In the genomic region with DNA sequence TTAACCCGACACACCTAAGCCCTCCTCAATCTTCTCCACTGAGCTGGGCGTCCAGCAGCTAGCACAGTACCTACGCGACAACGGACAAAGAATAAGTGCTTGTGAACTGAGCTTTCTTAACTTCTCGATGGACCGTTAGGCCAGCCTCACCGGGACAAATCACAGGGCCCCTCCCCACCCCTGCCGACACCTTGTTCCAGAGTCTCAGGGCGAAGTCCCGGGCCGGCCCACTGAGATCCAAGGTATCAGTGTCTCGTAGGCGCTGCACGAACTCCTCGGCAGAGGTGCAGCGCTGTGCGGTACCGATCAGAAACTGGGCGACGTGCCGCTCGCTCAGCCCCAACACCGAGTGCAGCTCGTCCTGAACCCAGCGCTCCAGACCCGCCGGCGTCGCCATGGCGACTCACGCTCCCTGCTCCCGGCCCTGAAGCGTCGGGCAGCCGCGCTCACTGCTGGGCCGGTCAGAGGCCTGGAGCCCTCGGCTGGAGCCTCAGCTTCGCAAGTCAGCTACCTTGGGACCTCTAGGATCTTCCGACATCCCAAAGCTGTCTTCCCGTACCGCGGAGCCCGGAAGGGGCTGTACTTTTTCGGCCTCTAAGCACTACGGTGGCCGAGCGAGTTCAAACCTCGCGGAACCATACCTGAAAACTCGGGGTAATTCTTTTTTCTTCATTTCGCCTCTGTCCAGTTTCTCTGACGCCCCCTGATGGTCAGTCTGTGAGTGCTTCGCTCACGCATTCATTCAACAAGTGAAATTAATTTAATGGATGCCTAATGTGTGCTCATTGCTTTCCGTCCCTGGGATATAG, we compare ENCODE assay signal across 8 cellular contexts. TPM values are rescaled to one million over a fixed set of nuclear protein-coding genes. Genes with fewer than 3 reads are reported as not detected.
A peak's percentile ranks its signal among the peaks of the same experiment; 100 is the strongest.
DNase-seq lines count a peak whose midpoint lies in the region; ATAC-seq and TF ChIP-seq lines count a peak whose summit lies in the region.

A gene (minus strand): TSS at position 562 of the 809 bp plus-strand sequence. CDS start 165 bp downstream, at position 397.

- H3K4me1 ChIP-seq in adrenal gland (replicated peaks in 1 of 2) (peaks cover 10 to 22% of the 10 kb centered on the region in 2 donors), heart right ventricle (peaks cover 0 to 30% (median 18%) of the 10 kb centered on the region in 9 donors), upper lobe of left lung (peaks cover 18 to 25% (median 18%) of the 10 kb centered on the region in 4 donors)

- H3K9me3 ChIP-seq in adrenal gland (replicated peaks in 1 of 3) (no peaks in the 10 kb centered on the region), heart right ventricle (no peaks in the 10 kb centered on the region), upper lobe of left lung (no peaks in the 10 kb centered on the region)

- H3K36me3 ChIP-seq in adrenal gland (replicated peaks in 1 of 2) = peaks cover 0 to 49% of the 10 kb centered on the region in 2 donors
- peaks cover 0 to 58% (median 32%) of the 10 kb centered on the region in 9 donors for H3K36me3 ChIP-seq in heart right ventricle
- H3K36me3 ChIP-seq in upper lobe of left lung = peaks cover 4 to 54% (median 39%) of the 10 kb centered on the region in 4 donors

- peak within 1 kb of the TSS; percentile 78 to 99 (median 90) for H3K4me3 ChIP-seq in adrenal gland
- H3K4me3 ChIP-seq in heart right ventricle = peak within 1 kb of the TSS; percentile 70 to 99 (median 89)
- peak within 1 kb of the TSS; percentile 82 to 98 (median 90) for H3K4me3 ChIP-seq in upper lobe of left lung

- peak; percentile 59 for TF ChIP-seq POLR2A in GM10847 (IDR thresholded peaks at IDR 0.05; ENCODE audit: extremely low read depth, insufficient read length)
- peak in 1 of 2 donors; percentile 62 for TF ChIP-seq POLR2A in adrenal gland (IDR thresholded peaks at IDR 0.05)
- TF ChIP-seq POLR2A in upper lobe of left lung (IDR thresholded peaks at IDR 0.05) = peak in 2 of 4 donors; percentile 38 to 69

- TF ChIP-seq EP300 in upper lobe of left lung (IDR thresholded peaks at IDR 0.05) = no peak

- H3K27ac ChIP-seq in adrenal gland (peak within 1 kb of the TSS; percentile 37 to 88 (median 45)), heart right ventricle (peak within 1 kb of the TSS in 9 of 10 donors; percentile 57 to 91 (median 79)), upper lobe of left lung (peak within 1 kb of the TSS; percentile 66 to 90 (median 82))

- WGBS in adrenal gland, 4 donors = 0 to 1% (median 0%) methylated on average over 24 to 57 of the region's 57 CpGs
- WGBS in heart right ventricle, 2 donors = 0% methylated on average over 57 of the region's 57 CpGs
- 1% methylated on average over 23 to 47 of the region's 57 CpGs for WGBS in upper lobe of left lung, 2 donors

- peak; percentile 91 for DNase-seq in NCI-H1436 (lab: John Stamatoyannopoulos, UW)
- DNase-seq in T-helper 1 cell = peak; percentile 69 to 91 (median 85)
- DNase-seq in adrenal gland = peak; percentile 96 to 99 (median 97)
- peak; percentile 94 to 98 for DNase-seq in heart right ventricle
- DNase-seq in posterior cingulate gyrus = peak; percentile 81 to 97 (median 88)
- peak; percentile 92 to 94 for DNase-seq in upper lobe of left lung

- H3K27me3 ChIP-seq in adrenal gland (no peaks in the 10 kb centered on the region), heart right ventricle (no peaks in the 10 kb centered on the region), upper lobe of left lung (no peaks in the 10 kb centered on the region)

- TF ChIP-seq CTCF in adrenal gland (IDR thresholded peaks at IDR 0.05) = peak; percentile 76 to 93 (median 88)
- TF ChIP-seq CTCF in heart right ventricle (IDR thresholded peaks at IDR 0.05) = peak; percentile 79 to 93 (median 87)
- TF ChIP-seq CTCF in upper lobe of left lung (IDR thresholded peaks at IDR 0.05) = peak; percentile 79 to 90 (median 84)

- intact Hi-C loops in adrenal gland (cut with DNase I) = loop anchor here in 1 of 2 donors (5.0 kb wide), 1 partner anchor 45 kb away; a partner anchor contains a TSS
- intact Hi-C loops in heart right ventricle (cut with DNase I) = loop anchor here in 6 of 10 donors (2.0 to 10.0 kb wide), 6 partner anchors 45 to 205 kb away; a partner anchor contains a TSS
- intact Hi-C loops in posterior cingulate gyrus (cut with DNase I) = loop anchor here (10.0 kb wide), 1 partner anchor 212 kb away; a partner anchor contains a TSS

- ATAC-seq in HG02642 (IDR thresholded peaks at IDR 0.05; ENCODE audit: poor library complexity, unreplicated experiment) (peak; percentile 78), heart right ventricle (peak; percentile 86 to 95 (median 91)), upper lobe of left lung (ENCODE audit: low FRiP score in 2 of 2) (peak; percentile 95 to 97)

RNA-seq across cellular contexts. Expression of the gene that starts here (rescaled TPM):
- total RNA-seq in adrenal gland (10 to 100 TPM; 16.4 to 32.1 (median 27.3) TPM), heart right ventricle (10 to 100 TPM; 15.9 to 22.9 (median 20.9) TPM), upper lobe of left lung (10 to 100 TPM; 28.1 to 60.8 (median 31.8) TPM)
- polyA plus RNA-seq in adrenal gland (10 to 100 TPM; 37.7 to 75.9 (median 39.0) TPM), heart right ventricle (10 to 100 TPM; 27.1 to 28.6 TPM)

Comparison
In these comparisons a context has a peak if more than half of its experiments do, and no peak if none do; other contexts are left out.
1. Peak in every context shown above with its lines: DNase-seq, ATAC-seq, H3K4me3 ChIP-seq and H3K27ac ChIP-seq.